Comparison of ENCODE assay signal across 22 cellular contexts in the genomic region with DNA sequence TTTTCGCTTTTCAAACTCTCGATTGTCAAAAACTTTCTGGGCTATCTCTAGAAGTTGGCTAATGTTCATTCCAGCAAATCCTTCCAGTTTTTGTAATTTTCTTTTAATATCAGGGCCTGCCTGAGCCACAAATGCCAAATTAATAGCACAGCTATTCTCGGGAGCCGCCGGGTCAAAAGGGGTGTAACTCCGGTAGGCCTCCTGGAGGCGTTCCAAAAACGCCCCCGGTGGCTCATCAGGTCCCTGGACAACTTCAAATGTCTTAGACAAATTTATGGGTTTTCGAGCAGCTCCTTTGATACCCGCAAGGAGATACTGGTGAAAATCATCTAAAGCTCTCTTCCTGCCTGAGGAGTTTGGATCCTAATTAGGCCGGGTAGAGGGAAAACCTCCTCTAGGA.
"Had no signal": no experiment of that assay in that cellular context is flagged by ENCODE, and none has a peak within 500 bp of the region (broad histone marks: within the 10 kb centered on the region; RNA-seq: fewer than 3 reads in every experiment).

No MANE protein-coding gene starts in this region.

- H3K36me3 Mint-ChIP-seq: naive thymus-derived CD8-positive, alpha-beta T cell had no signal

- H3K4me1 ChIP-seq: foreskin keratinocyte, gastroesophageal sphincter, heart left ventricle, parathyroid adenoma, right lobe of liver, transverse colon had no signal

- H3K9me3 ChIP-seq: esophagus muscularis mucosa, gastroesophageal sphincter, heart left ventricle, neutrophil, right lobe of liver, transverse colon had no signal

- H3K4me3 Mint-ChIP-seq: dendritic cell treated with granulocyte-macrophage colony-stimulating factor and Interleukin-4, amounts not matched to agents 40 ng/mL and 50 ng/mL, for 4 days; stimulated activated naive B cell treated with anti-CD40 and anti-IgM and Interleukin-4, amounts not matched to agents 10 μg/mL and 1 μg/mL and 100 μg/mL, for 72 hours; stimulated activated naive CD8-positive, alpha-beta T cell treated with anti-CD3 and anti-CD28 coated beads, Interleukin-15, Interleukin-2, amounts not matched to agents 100 ng/mL and 50 ng/mL, for 24 hours had no signal

- H3K4me3 ChIP-seq: gastroesophageal sphincter, hepatocyte, right lobe of liver, transverse colon had no signal

- H3K27ac Mint-ChIP-seq: dendritic cell treated with granulocyte-macrophage colony-stimulating factor and Interleukin-4, amounts not matched to agents 40 ng/mL and 50 ng/mL, for 4 days; stimulated activated naive B cell treated with anti-CD40 and anti-IgM and Interleukin-4, amounts not matched to agents 10 μg/mL and 1 μg/mL and 100 μg/mL, for 72 hours; stimulated activated naive CD8-positive, alpha-beta T cell treated with anti-CD3 and anti-CD28 coated beads, Interleukin-15, Interleukin-2, amounts not matched to agents 100 ng/mL and 50 ng/mL, for 24 hours had no signal

- ATAC-seq: foreskin keratinocyte; gastroesophageal sphincter; heart left ventricle; left ventricle myocardium superior; naive thymus-derived CD8-positive, alpha-beta T cell; right lobe of liver; stimulated activated naive B cell treated with anti-CD40 and anti-IgM and Interleukin-4, amounts not matched to agents 10 μg/mL and 1 μg/mL and 100 μg/mL, for 72 hours had no signal

- H3K9me3 Mint-ChIP-seq: dendritic cell treated with granulocyte-macrophage colony-stimulating factor and Interleukin-4, amounts not matched to agents 40 ng/mL and 50 ng/mL, for 4 days; naive thymus-derived CD8-positive, alpha-beta T cell; stimulated activated naive B cell treated with anti-CD40 and anti-IgM and Interleukin-4, amounts not matched to agents 10 μg/mL and 1 μg/mL and 100 μg/mL, for 72 hours; stimulated activated naive CD8-positive, alpha-beta T cell treated with anti-CD3 and anti-CD28 coated beads, Interleukin-15, Interleukin-2, amounts not matched to agents 100 ng/mL and 50 ng/mL, for 24 hours had no signal

- H3K27me3 ChIP-seq: esophagus muscularis mucosa, foreskin keratinocyte, gastroesophageal sphincter, heart left ventricle, hepatocyte, neutrophil, right lobe of liver, transverse colon had no signal

- H3K27ac ChIP-seq: esophagus muscularis mucosa, foreskin keratinocyte, gastroesophageal sphincter, heart left ventricle, hepatocyte, neutrophil, parathyroid adenoma, right lobe of liver, transverse colon had no signal

- DNase-seq: central memory CD4-positive, alpha-beta T cell; effector CD8-positive, alpha-beta T cell; foreskin keratinocyte; heart left ventricle; kidney; left ventricle myocardium superior; mesendoderm; naive thymus-derived CD8-positive, alpha-beta T cell; right lobe of liver; small intestine; stimulated activated CD4-positive, alpha-beta T cell treated with anti-CD3 and anti-CD28 coated beads, Interleukin-15, amount 100 ng/mL, for 24 hours; stimulated activated CD4-positive, alpha-beta T cell treated with anti-CD3 and anti-CD28 coated beads, Interleukin-2, amount 100 ng/mL, for 48 hours; stimulated activated naive B cell treated with anti-CD40 and anti-IgM and Interleukin-4, amounts not matched to agents 10 μg/mL and 1 μg/mL and 100 μg/mL, for 72 hours; transverse colon had no signal

- H3K36me3 ChIP-seq: esophagus muscularis mucosa, gastroesophageal sphincter, heart left ventricle, neutrophil, right lobe of liver, transverse colon had no signal

- H3K27me3 Mint-ChIP-seq: dendritic cell treated with granulocyte-macrophage colony-stimulating factor and Interleukin-4, amounts not matched to agents 40 ng/mL and 50 ng/mL, for 4 days; naive thymus-derived CD8-positive, alpha-beta T cell; progenitor cell of endocrine pancreas; stimulated activated naive B cell treated with anti-CD40 and anti-IgM and Interleukin-4, amounts not matched to agents 10 μg/mL and 1 μg/mL and 100 μg/mL, for 72 hours; stimulated activated naive CD8-positive, alpha-beta T cell treated with anti-CD3 and anti-CD28 coated beads, Interleukin-15, Interleukin-2, amounts not matched to agents 100 ng/mL and 50 ng/mL, for 24 hours had no signal
